Comparison of ENCODE assay signal across 8 cellular contexts in the genomic region with DNA sequence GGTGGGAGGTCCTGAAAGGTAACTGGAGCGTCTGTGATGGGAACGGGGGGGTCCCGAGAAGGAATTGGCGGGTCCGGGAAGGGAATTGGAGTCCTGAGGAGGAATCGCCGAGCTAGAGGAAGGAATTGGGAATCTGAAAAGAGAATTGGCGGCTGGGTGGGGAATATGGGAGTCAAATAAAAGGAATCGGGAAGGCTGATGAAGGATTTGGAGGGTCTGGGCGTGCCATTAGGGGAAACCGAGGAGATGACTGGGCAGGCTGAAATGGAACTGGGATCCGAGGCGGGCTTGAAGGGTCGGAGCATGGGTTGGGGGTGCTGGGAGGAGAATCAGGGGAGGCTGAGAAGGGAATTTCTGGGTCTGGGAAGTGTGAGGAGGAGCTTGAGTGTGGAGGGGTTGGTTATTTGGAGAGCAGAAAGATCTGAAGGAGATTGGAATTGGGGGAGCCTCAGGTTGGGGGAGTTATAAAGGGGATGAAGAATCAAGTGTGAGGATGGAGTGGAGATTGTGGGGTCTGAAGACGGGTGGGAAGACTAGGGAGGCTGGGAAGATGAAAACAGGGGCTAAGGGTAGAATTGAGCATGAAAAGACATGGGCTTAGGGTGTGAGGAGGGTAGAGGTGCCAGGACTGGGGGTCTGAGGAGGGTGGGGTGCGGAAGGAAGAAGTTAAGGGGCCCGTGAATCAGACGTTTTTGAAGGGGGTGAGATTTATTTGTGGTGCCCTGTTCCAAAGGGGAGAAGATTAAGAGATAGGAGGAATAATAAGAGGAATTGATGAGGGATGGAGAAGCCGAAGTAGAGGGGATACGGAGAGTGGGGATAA. TPM values are rescaled to one million over a fixed set of nuclear protein-coding genes. Genes with fewer than 3 reads are reported as not detected.
DNase-seq lines count a peak whose midpoint lies in the region; ATAC-seq lines count a peak whose summit lies in the region.

No MANE protein-coding gene starts in this region.

- H3K27ac ChIP-seq in iPS-18a (ENCODE audit: low read length) = peak overlapping the region; percentile 57

- H3K4me3 Mint-ChIP-seq in activated T-helper 1 cell treated with anti-CD3 and anti-CD28 coated beads, Interleukin-12 subunit alpha, Interleukin-12 subunit beta, Interleukin-2, Interleukin-4 antibody, amounts not matched to agents 30 ng/mL and 10 ng/mL and 1 ng/mL, durations not matched to agents 14 hours and 24 hours and 36 hours = peak overlapping the region; percentile 94
- peak overlapping the region; percentile 95 to 96 for H3K4me3 Mint-ChIP-seq in stimulated activated naive CD8-positive, alpha-beta T cell treated with anti-CD3 and anti-CD28 coated beads, Interleukin-15, amount 100 ng/mL, for 72 hours

- DNase-seq in NCI-H748 (lab: John Stamatoyannopoulos, UW; ENCODE audit: unreplicated experiment) (peak; percentile 47), NCI-H748 treated with DMSO at 0.1 percent for 48 hours (lab: John Stamatoyannopoulos, UW) (no peak), dedifferentiated amniotic fluid mesenchymal stem cell (ENCODE audit: extremely low spot score) (no peak), inferior parietal cortex (ENCODE audit: extremely low spot score) (no peak)
- DNase-seq in activated T-helper 1 cell treated with anti-CD3 and anti-CD28 coated beads, Interleukin-12 subunit alpha, Interleukin-12 subunit beta, Interleukin-2, Interleukin-4 antibody, amounts not matched to agents 30 ng/mL and 10 ng/mL and 1 ng/mL, durations not matched to agents 14 hours and 24 hours and 36 hours (ENCODE audit: low spot score) = no peak
- DNase-seq in stimulated activated naive CD8-positive, alpha-beta T cell treated with anti-CD3 and anti-CD28 coated beads, Interleukin-15, amount 100 ng/mL, for 72 hours = no peak

- no peaks in the 10 kb centered on the region for H3K9me3 Mint-ChIP-seq in activated T-helper 1 cell treated with anti-CD3 and anti-CD28 coated beads, Interleukin-12 subunit alpha, Interleukin-12 subunit beta, Interleukin-2, Interleukin-4 antibody, amounts not matched to agents 30 ng/mL and 10 ng/mL and 1 ng/mL, durations not matched to agents 14 hours and 24 hours and 36 hours
- no peaks in the 10 kb centered on the region for H3K9me3 Mint-ChIP-seq in stimulated activated naive CD8-positive, alpha-beta T cell treated with anti-CD3 and anti-CD28 coated beads, Interleukin-15, amount 100 ng/mL, for 72 hours

- no peaks in the 10 kb centered on the region for H3K36me3 ChIP-seq in iPS-18a (ENCODE audit: control insufficient read depth, low read depth, low read length)

- H3K9ac ChIP-seq in iPS-18a (ENCODE audit: low read length) = peak overlapping the region; percentile 94

- no peak for ATAC-seq in stimulated activated naive CD8-positive, alpha-beta T cell treated with anti-CD3 and anti-CD28 coated beads, Interleukin-15, amount 100 ng/mL, for 72 hours
- no peak for ATAC-seq in GM19452 (IDR thresholded peaks at IDR 0.05; ENCODE audit: unreplicated experiment)

- H3K4me1 ChIP-seq in iPS-18a (ENCODE audit: control insufficient read depth, low read depth, low read length) = peaks cover 27% of the 10 kb centered on the region

- intact Hi-C loops in activated T-helper 1 cell treated with anti-CD3 and anti-CD28 coated beads, Interleukin-12 subunit alpha, Interleukin-12 subunit beta, Interleukin-2, Interleukin-4 antibody, amounts not matched to agents 30 ng/mL and 10 ng/mL and 1 ng/mL, durations not matched to agents 14 hours and 24 hours and 36 hours (cut with micrococcal nuclease) = loop anchor here (1.0 to 5.0 kb wide), 9 partner anchors 7 to 282 kb away; a partner anchor contains a TSS

- peaks cover 16% of the 10 kb centered on the region for H3K36me3 Mint-ChIP-seq in activated T-helper 1 cell treated with anti-CD3 and anti-CD28 coated beads, Interleukin-12 subunit alpha, Interleukin-12 subunit beta, Interleukin-2, Interleukin-4 antibody, amounts not matched to agents 30 ng/mL and 10 ng/mL and 1 ng/mL, durations not matched to agents 14 hours and 24 hours and 36 hours (ENCODE audit: low read depth)

- H3K4me3 ChIP-seq in iPS-18a (ENCODE audit: low read length) = peak overlapping the region; percentile 96

- no peaks in the 10 kb centered on the region for H3K27me3 Mint-ChIP-seq in activated T-helper 1 cell treated with anti-CD3 and anti-CD28 coated beads, Interleukin-12 subunit alpha, Interleukin-12 subunit beta, Interleukin-2, Interleukin-4 antibody, amounts not matched to agents 30 ng/mL and 10 ng/mL and 1 ng/mL, durations not matched to agents 14 hours and 24 hours and 36 hours (ENCODE audit: insufficient read depth)
- peaks cover 21% of the 10 kb centered on the region for H3K27me3 Mint-ChIP-seq in stimulated activated naive CD8-positive, alpha-beta T cell treated with anti-CD3 and anti-CD28 coated beads, Interleukin-15, amount 100 ng/mL, for 72 hours

- peak overlapping the region; percentile 82 for H3K27ac Mint-ChIP-seq in activated T-helper 1 cell treated with anti-CD3 and anti-CD28 coated beads, Interleukin-12 subunit alpha, Interleukin-12 subunit beta, Interleukin-2, Interleukin-4 antibody, amounts not matched to agents 30 ng/mL and 10 ng/mL and 1 ng/mL, durations not matched to agents 14 hours and 24 hours and 36 hours
- peak overlapping the region; percentile 93 to 96 for H3K27ac Mint-ChIP-seq in stimulated activated naive CD8-positive, alpha-beta T cell treated with anti-CD3 and anti-CD28 coated beads, Interleukin-15, amount 100 ng/mL, for 72 hours

- H3K27me3 ChIP-seq in iPS-18a (ENCODE audit: control insufficient read depth, insufficient read depth, low read length) = no peaks in the 10 kb centered on the region

- no peaks in the 10 kb centered on the region for H3K9me3 ChIP-seq in iPS-18a (ENCODE audit: control insufficient read depth, low read depth, low read length)

- peaks cover 40% of the 10 kb centered on the region for H3K4me1 Mint-ChIP-seq in activated T-helper 1 cell treated with anti-CD3 and anti-CD28 coated beads, Interleukin-12 subunit alpha, Interleukin-12 subunit beta, Interleukin-2, Interleukin-4 antibody, amounts not matched to agents 30 ng/mL and 10 ng/mL and 1 ng/mL, durations not matched to agents 14 hours and 24 hours and 36 hours (ENCODE audit: low read depth)
- H3K4me1 Mint-ChIP-seq in stimulated activated naive CD8-positive, alpha-beta T cell treated with anti-CD3 and anti-CD28 coated beads, Interleukin-15, amount 100 ng/mL, for 72 hours = peaks cover 51% of the 10 kb centered on the region

RNA-seq across cellular contexts. Expression of a gene that starts 0.7 kb away (rescaled TPM):
- total RNA-seq in activated T-helper 1 cell treated with anti-CD3 and anti-CD28 coated beads, Interleukin-12 subunit alpha, Interleukin-12 subunit beta, Interleukin-2, Interleukin-4 antibody, amounts not matched to agents 30 ng/mL and 10 ng/mL and 1 ng/mL, durations not matched to agents 14 hours and 24 hours and 36 hours = 281 and 287 TPM in 2 replicates

RNA-seq across cellular contexts. Expression of a gene that starts 29.2 kb away (rescaled TPM):
- 309 and 326 TPM in 2 replicates for total RNA-seq in activated T-helper 1 cell treated with anti-CD3 and anti-CD28 coated beads, Interleukin-12 subunit alpha, Interleukin-12 subunit beta, Interleukin-2, Interleukin-4 antibody, amounts not matched to agents 30 ng/mL and 10 ng/mL and 1 ng/mL, durations not matched to agents 14 hours and 24 hours and 36 hours

RNA-seq across cellular contexts. Expression of a gene that starts 30.4 kb away (rescaled TPM):
- total RNA-seq in activated T-helper 1 cell treated with anti-CD3 and anti-CD28 coated beads, Interleukin-12 subunit alpha, Interleukin-12 subunit beta, Interleukin-2, Interleukin-4 antibody, amounts not matched to agents 30 ng/mL and 10 ng/mL and 1 ng/mL, durations not matched to agents 14 hours and 24 hours and 36 hours = 159 and 182 TPM in 2 replicates
